22 cellular contexts compared by ENCODE assay signal in genomic region chr7:100914879-100915442, GRCh38. TPM values are rescaled to one million over a fixed set of nuclear protein-coding genes. Genes with fewer than 3 reads are reported as not detected.
DNase-seq lines count a peak whose midpoint lies in the region; ATAC-seq and TF ChIP-seq lines count a peak whose summit lies in the region.
"Had no signal": no experiment of that assay in that cellular context is flagged by ENCODE, and none has a peak within 500 bp of the region (broad histone marks: within the 10 kb centered on the region; RNA-seq: fewer than 3 reads in every experiment).

No MANE protein-coding gene starts in this region.

- H3K27ac ChIP-seq in foreskin keratinocyte (no peak overlapping the region), upper lobe of right lung (no peak overlapping the region)
- H3K27ac ChIP-seq: adrenal gland, esophagus squamous epithelium, SK-N-MC had no signal

- DNase-seq in activated naive CD8-positive, alpha-beta T cell treated with anti-CD3 and anti-CD28 coated beads, Interleukin-2, amount 50 U/mL, for 24 hours: no peak
- DNase-seq in activated naive CD8-positive, alpha-beta T cell treated with anti-CD3 and anti-CD28 coated beads for 36 hours: no peak
- DNase-seq in NCI-H226 (peak; percentile 67), foreskin keratinocyte (peak in 1 of 2 donors; percentile 68), upper lobe of right lung (no peak), DMS 273 treated with DMSO at 0.1 percent for 48 hours (lab: John Stamatoyannopoulos, UW) (no peak), Right ventricle myocardium superior (no peak), AML-193 (lab: John Stamatoyannopoulos, UW) (no peak)
- DNase-seq: activated CD4-positive, alpha-beta T cell treated with anti-CD3 and anti-CD28 coated beads, Interleukin-2, amount 10 ng/mL, durations not matched to agents 7 days and 5 days; activated T-cell treated with anti-CD3 and anti-CD28 coated beads, Interleukin-2, amount 50 U/mL, for 48 hours; esophagus squamous epithelium; immature natural killer cell; mesenchymal stem cell; NCI-H2029; stimulated activated naive CD4-positive, alpha-beta T cell treated with Interleukin-2 at 50 U/mL for 16 hours; T1000 had no signal

- peaks cover 4% of the 10 kb centered on the region for H3K4me1 Mint-ChIP-seq in activated naive CD8-positive, alpha-beta T cell treated with anti-CD3 and anti-CD28 coated beads, Interleukin-2, amount 50 U/mL, for 24 hours
- H3K4me1 Mint-ChIP-seq in activated naive CD8-positive, alpha-beta T cell treated with anti-CD3 and anti-CD28 coated beads for 36 hours: no peaks in the 10 kb centered on the region
- H3K4me1 Mint-ChIP-seq: immature natural killer cell had no signal

- H3K36me3 ChIP-seq in upper lobe of right lung: no peaks in the 10 kb centered on the region
- H3K36me3 ChIP-seq: adrenal gland, esophagus squamous epithelium had no signal

- no peak overlapping the region for H3K4me3 Mint-ChIP-seq in activated naive CD8-positive, alpha-beta T cell treated with anti-CD3 and anti-CD28 coated beads, Interleukin-2, amount 50 U/mL, for 24 hours
- H3K4me3 Mint-ChIP-seq in activated naive CD8-positive, alpha-beta T cell treated with anti-CD3 and anti-CD28 coated beads for 36 hours: no peak overlapping the region
- H3K4me3 Mint-ChIP-seq: activated CD4-positive, alpha-beta T cell treated with anti-CD3 and anti-CD28 coated beads, Interleukin-2, amount 10 ng/mL, durations not matched to agents 7 days and 5 days; immature natural killer cell; natural killer cell treated with Interleukin-12 subunit alpha and Interleukin-12 subunit beta and Interleukin-15 and Interleukin-18, amount 100 ng/mL, for 72 hours had no signal

- H3K9me3 ChIP-seq in upper lobe of right lung: no peaks in the 10 kb centered on the region
- H3K9me3 ChIP-seq: adrenal gland, esophagus squamous epithelium had no signal

- ATAC-seq in activated naive CD8-positive, alpha-beta T cell treated with anti-CD3 and anti-CD28 coated beads, Interleukin-2, amount 50 U/mL, for 24 hours: peak; percentile 77
- ATAC-seq in foreskin keratinocyte (peak; percentile 75), upper lobe of right lung (peak; percentile 61), Right ventricle myocardium superior (ENCODE audit: poor library complexity) (no peak)
- ATAC-seq: natural killer cell treated with Interleukin-12 subunit alpha and Interleukin-12 subunit beta and Interleukin-15 and Interleukin-18, amount 100 ng/mL, for 72 hours had no signal

- no peak overlapping the region for H3K27ac Mint-ChIP-seq in activated naive CD8-positive, alpha-beta T cell treated with anti-CD3 and anti-CD28 coated beads, Interleukin-2, amount 50 U/mL, for 24 hours
- H3K27ac Mint-ChIP-seq in activated naive CD8-positive, alpha-beta T cell treated with anti-CD3 and anti-CD28 coated beads for 36 hours: no peak overlapping the region
- H3K27ac Mint-ChIP-seq: activated CD4-positive, alpha-beta T cell treated with anti-CD3 and anti-CD28 coated beads, Interleukin-2, amount 10 ng/mL, durations not matched to agents 7 days and 5 days; immature natural killer cell; natural killer cell treated with Interleukin-12 subunit alpha and Interleukin-12 subunit beta and Interleukin-15 and Interleukin-18, amount 100 ng/mL, for 72 hours; progenitor cell of endocrine pancreas had no signal

- H3K27me3 ChIP-seq in foreskin keratinocyte (no peaks in the 10 kb centered on the region), upper lobe of right lung (no peaks in the 10 kb centered on the region)
- H3K27me3 ChIP-seq: adrenal gland had no signal

- no peaks in the 10 kb centered on the region for H3K4me1 ChIP-seq in foreskin keratinocyte
- peaks cover 4% of the 10 kb centered on the region for H3K4me1 ChIP-seq in upper lobe of right lung
- H3K4me1 ChIP-seq: adrenal gland had no signal

- no peaks in the 10 kb centered on the region for H3K36me3 Mint-ChIP-seq in activated naive CD8-positive, alpha-beta T cell treated with anti-CD3 and anti-CD28 coated beads, Interleukin-2, amount 50 U/mL, for 24 hours (ENCODE audit: low read depth)
- no peaks in the 10 kb centered on the region for H3K36me3 Mint-ChIP-seq in activated naive CD8-positive, alpha-beta T cell treated with anti-CD3 and anti-CD28 coated beads for 36 hours
- H3K36me3 Mint-ChIP-seq: immature natural killer cell; natural killer cell treated with Interleukin-12 subunit alpha and Interleukin-12 subunit beta and Interleukin-15 and Interleukin-18, amount 100 ng/mL, for 72 hours had no signal

- H3K9me3 Mint-ChIP-seq in activated naive CD8-positive, alpha-beta T cell treated with anti-CD3 and anti-CD28 coated beads, Interleukin-2, amount 50 U/mL, for 24 hours: no peaks in the 10 kb centered on the region
- no peaks in the 10 kb centered on the region for H3K9me3 Mint-ChIP-seq in activated naive CD8-positive, alpha-beta T cell treated with anti-CD3 and anti-CD28 coated beads for 36 hours
- H3K9me3 Mint-ChIP-seq: activated CD4-positive, alpha-beta T cell treated with anti-CD3 and anti-CD28 coated beads, Interleukin-2, amount 10 ng/mL, durations not matched to agents 7 days and 5 days; immature natural killer cell; natural killer cell treated with Interleukin-12 subunit alpha and Interleukin-12 subunit beta and Interleukin-15 and Interleukin-18, amount 100 ng/mL, for 72 hours had no signal

- H3K27me3 Mint-ChIP-seq in activated naive CD8-positive, alpha-beta T cell treated with anti-CD3 and anti-CD28 coated beads, Interleukin-2, amount 50 U/mL, for 24 hours: peaks cover 10% of the 10 kb centered on the region
- peaks cover 21% of the 10 kb centered on the region for H3K27me3 Mint-ChIP-seq in activated naive CD8-positive, alpha-beta T cell treated with anti-CD3 and anti-CD28 coated beads for 36 hours
- H3K27me3 Mint-ChIP-seq: activated CD4-positive, alpha-beta T cell treated with anti-CD3 and anti-CD28 coated beads, Interleukin-2, amount 10 ng/mL, durations not matched to agents 7 days and 5 days; progenitor cell of endocrine pancreas had no signal

- no peak for TF ChIP-seq CTCF in foreskin keratinocyte (conservative IDR thresholded peaks at IDR 0.05)
- TF ChIP-seq CTCF in upper lobe of right lung (IDR thresholded peaks at IDR 0.05): no peak

- intact Hi-C loops in upper lobe of right lung (cut with DNase I) (no loop called here), Right ventricle myocardium superior (cut with DNase I) (no loop called here)

- no peak overlapping the region for H3K4me3 ChIP-seq in upper lobe of right lung
- H3K4me3 ChIP-seq: adrenal gland, esophagus squamous epithelium, SK-N-MC had no signal

RNA-seq across cellular contexts. Expression of gene ACHE, which starts 19.3 kb away (rescaled TPM):
- under 1 TPM in 1 of 2 experiments, not detected in 1; 0.14 TPM for total RNA-seq in activated naive CD8-positive, alpha-beta T cell treated with anti-CD3 and anti-CD28 coated beads for 36 hours
- total RNA-seq in foreskin keratinocyte: 0.10 and 0.11 TPM in 2 replicates
- polyA plus RNA-seq in foreskin keratinocyte: 0.13 and 0.19 TPM in 2 replicates
- 2.9 TPM for total RNA-seq in upper lobe of right lung
- 0.65 TPM for total RNA-seq in Right ventricle myocardium superior
- total RNA-seq: activated CD4-positive, alpha-beta T cell treated with anti-CD3 and anti-CD28 coated beads, Interleukin-2, amount 10 ng/mL, durations not matched to agents 7 days and 5 days had no signal
- polyA plus RNA-seq: immature natural killer cell had no signal

RNA-seq across cellular contexts. Expression of gene UFSP1, which starts 25.4 kb away (rescaled TPM):
- total RNA-seq in activated naive CD8-positive, alpha-beta T cell treated with anti-CD3 and anti-CD28 coated beads for 36 hours: 1 to 10 TPM; 1.7 to 2.3 TPM
- total RNA-seq in foreskin keratinocyte: 1.9 and 2.0 TPM in 2 replicates
- 2.0 and 2.1 TPM in 2 replicates for polyA plus RNA-seq in foreskin keratinocyte
- total RNA-seq in upper lobe of right lung: 3.1 TPM
- 2.2 TPM for total RNA-seq in Right ventricle myocardium superior

RNA-seq across cellular contexts. Expression of gene MUC3A, which starts 34.4 kb away (rescaled TPM):
- not detected for total RNA-seq in activated naive CD8-positive, alpha-beta T cell treated with anti-CD3 and anti-CD28 coated beads for 36 hours
- total RNA-seq in foreskin keratinocyte (0.17 and 0.18 TPM in 2 replicates), upper lobe of right lung (2.7 TPM), Right ventricle myocardium superior (0.30 TPM)
- polyA plus RNA-seq in foreskin keratinocyte: 0.37 and 0.77 TPM in 2 replicates
- total RNA-seq: activated CD4-positive, alpha-beta T cell treated with anti-CD3 and anti-CD28 coated beads, Interleukin-2, amount 10 ng/mL, durations not matched to agents 7 days and 5 days; natural killer cell treated with Interleukin-12 subunit alpha and Interleukin-12 subunit beta and Interleukin-15 and Interleukin-18, amount 100 ng/mL, for 72 hours; NCI-H460; urinary bladder had no signal
- polyA plus RNA-seq: immature natural killer cell had no signal

RNA-seq across cellular contexts. Expression of gene SRRT, which starts 40.1 kb away (rescaled TPM):
- total RNA-seq in activated naive CD8-positive, alpha-beta T cell treated with anti-CD3 and anti-CD28 coated beads for 36 hours: 100 to 1,000 TPM; 296 to 297 TPM
- total RNA-seq in foreskin keratinocyte: 96.0 and 120 TPM in 2 replicates
- polyA plus RNA-seq in foreskin keratinocyte: 97.9 and 113 TPM in 2 replicates
- 105 TPM for total RNA-seq in upper lobe of right lung
- 61.1 TPM for total RNA-seq in Right ventricle myocardium superior

RNA-seq across cellular contexts. Expression of gene TRIP6, which starts 47.8 kb away (rescaled TPM):
- 10 to 100 TPM; 44.2 to 45.1 TPM for total RNA-seq in activated naive CD8-positive, alpha-beta T cell treated with anti-CD3 and anti-CD28 coated beads for 36 hours
- total RNA-seq in foreskin keratinocyte (161 and 162 TPM in 2 replicates), upper lobe of right lung (65.3 TPM), Right ventricle myocardium superior (12.6 TPM)
- polyA plus RNA-seq in foreskin keratinocyte: 190 and 192 TPM in 2 replicates
